Comparison of ENCODE assay signal across 1 cellular context in the genomic region with DNA sequence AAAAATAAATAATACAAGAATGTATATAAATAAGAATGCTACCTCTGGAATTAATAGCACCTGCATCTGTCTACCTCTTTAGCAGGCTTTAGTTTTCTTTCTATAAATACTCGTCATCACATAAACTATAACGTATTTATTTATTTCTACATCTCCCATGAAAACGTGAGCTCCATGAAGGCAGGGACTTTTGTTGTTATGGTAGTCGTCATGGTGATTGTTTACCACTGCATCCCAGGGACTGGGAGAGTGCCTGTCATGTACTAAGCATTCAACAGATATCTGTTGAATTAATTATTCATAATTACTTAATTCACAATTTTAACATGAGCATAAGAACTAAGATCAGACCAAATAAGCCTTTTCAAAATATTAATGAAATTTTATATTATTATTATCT.
TF ChIP-seq lines count a peak whose summit lies in the region.

No MANE protein-coding gene starts in this region.

TF ChIP-seq in H1, 55 proteins besides CTCF, POLR2A, EP300 and RAD21 (continued from another document):
- TF ChIP-seq, protein P1, sequence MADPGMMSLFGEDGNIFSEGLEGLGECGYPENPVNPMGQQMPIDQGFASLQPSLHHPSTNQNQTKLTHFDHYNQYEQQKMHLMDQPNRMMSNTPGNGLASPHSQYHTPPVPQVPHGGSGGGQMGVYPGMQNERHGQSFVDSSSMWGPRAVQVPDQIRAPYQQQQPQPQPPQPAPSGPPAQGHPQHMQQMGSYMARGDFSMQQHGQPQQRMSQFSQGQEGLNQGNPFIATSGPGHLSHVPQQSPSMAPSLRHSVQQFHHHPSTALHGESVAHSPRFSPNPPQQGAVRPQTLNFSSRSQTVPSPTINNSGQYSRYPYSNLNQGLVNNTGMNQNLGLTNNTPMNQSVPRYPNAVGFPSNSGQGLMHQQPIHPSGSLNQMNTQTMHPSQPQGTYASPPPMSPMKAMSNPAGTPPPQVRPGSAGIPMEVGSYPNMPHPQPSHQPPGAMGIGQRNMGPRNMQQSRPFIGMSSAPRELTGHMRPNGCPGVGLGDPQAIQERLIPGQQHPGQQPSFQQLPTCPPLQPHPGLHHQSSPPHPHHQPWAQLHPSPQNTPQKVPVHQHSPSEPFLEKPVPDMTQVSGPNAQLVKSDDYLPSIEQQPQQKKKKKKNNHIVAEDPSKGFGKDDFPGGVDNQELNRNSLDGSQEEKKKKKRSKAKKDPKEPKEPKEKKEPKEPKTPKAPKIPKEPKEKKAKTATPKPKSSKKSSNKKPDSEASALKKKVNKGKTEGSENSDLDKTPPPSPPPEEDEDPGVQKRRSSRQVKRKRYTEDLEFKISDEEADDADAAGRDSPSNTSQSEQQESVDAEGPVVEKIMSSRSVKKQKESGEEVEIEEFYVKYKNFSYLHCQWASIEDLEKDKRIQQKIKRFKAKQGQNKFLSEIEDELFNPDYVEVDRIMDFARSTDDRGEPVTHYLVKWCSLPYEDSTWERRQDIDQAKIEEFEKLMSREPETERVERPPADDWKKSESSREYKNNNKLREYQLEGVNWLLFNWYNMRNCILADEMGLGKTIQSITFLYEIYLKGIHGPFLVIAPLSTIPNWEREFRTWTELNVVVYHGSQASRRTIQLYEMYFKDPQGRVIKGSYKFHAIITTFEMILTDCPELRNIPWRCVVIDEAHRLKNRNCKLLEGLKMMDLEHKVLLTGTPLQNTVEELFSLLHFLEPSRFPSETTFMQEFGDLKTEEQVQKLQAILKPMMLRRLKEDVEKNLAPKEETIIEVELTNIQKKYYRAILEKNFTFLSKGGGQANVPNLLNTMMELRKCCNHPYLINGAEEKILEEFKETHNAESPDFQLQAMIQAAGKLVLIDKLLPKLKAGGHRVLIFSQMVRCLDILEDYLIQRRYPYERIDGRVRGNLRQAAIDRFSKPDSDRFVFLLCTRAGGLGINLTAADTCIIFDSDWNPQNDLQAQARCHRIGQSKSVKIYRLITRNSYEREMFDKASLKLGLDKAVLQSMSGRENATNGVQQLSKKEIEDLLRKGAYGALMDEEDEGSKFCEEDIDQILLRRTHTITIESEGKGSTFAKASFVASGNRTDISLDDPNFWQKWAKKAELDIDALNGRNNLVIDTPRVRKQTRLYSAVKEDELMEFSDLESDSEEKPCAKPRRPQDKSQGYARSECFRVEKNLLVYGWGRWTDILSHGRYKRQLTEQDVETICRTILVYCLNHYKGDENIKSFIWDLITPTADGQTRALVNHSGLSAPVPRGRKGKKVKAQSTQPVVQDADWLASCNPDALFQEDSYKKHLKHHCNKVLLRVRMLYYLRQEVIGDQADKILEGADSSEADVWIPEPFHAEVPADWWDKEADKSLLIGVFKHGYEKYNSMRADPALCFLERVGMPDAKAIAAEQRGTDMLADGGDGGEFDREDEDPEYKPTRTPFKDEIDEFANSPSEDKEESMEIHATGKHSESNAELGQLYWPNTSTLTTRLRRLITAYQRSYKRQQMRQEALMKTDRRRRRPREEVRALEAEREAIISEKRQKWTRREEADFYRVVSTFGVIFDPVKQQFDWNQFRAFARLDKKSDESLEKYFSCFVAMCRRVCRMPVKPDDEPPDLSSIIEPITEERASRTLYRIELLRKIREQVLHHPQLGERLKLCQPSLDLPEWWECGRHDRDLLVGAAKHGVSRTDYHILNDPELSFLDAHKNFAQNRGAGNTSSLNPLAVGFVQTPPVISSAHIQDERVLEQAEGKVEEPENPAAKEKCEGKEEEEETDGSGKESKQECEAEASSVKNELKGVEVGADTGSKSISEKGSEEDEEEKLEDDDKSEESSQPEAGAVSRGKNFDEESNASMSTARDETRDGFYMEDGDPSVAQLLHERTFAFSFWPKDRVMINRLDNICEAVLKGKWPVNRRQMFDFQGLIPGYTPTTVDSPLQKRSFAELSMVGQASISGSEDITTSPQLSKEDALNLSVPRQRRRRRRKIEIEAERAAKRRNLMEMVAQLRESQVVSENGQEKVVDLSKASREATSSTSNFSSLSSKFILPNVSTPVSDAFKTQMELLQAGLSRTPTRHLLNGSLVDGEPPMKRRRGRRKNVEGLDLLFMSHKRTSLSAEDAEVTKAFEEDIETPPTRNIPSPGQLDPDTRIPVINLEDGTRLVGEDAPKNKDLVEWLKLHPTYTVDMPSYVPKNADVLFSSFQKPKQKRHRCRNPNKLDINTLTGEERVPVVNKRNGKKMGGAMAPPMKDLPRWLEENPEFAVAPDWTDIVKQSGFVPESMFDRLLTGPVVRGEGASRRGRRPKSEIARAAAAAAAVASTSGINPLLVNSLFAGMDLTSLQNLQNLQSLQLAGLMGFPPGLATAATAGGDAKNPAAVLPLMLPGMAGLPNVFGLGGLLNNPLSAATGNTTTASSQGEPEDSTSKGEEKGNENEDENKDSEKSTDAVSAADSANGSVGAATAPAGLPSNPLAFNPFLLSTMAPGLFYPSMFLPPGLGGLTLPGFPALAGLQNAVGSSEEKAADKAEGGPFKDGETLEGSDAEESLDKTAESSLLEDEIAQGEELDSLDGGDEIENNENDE (IDR thresholded peaks at IDR 0.05; ENCODE audit: insufficient replicate concordance, low read length): no peak
- TF ChIP-seq, protein P2, sequence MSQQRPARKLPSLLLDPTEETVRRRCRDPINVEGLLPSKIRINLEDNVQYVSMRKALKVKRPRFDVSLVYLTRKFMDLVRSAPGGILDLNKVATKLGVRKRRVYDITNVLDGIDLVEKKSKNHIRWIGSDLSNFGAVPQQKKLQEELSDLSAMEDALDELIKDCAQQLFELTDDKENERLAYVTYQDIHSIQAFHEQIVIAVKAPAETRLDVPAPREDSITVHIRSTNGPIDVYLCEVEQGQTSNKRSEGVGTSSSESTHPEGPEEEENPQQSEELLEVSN (IDR thresholded peaks at IDR 0.05): no peak
